ENCODE assay signal across 1 cellular context in the genomic region with DNA sequence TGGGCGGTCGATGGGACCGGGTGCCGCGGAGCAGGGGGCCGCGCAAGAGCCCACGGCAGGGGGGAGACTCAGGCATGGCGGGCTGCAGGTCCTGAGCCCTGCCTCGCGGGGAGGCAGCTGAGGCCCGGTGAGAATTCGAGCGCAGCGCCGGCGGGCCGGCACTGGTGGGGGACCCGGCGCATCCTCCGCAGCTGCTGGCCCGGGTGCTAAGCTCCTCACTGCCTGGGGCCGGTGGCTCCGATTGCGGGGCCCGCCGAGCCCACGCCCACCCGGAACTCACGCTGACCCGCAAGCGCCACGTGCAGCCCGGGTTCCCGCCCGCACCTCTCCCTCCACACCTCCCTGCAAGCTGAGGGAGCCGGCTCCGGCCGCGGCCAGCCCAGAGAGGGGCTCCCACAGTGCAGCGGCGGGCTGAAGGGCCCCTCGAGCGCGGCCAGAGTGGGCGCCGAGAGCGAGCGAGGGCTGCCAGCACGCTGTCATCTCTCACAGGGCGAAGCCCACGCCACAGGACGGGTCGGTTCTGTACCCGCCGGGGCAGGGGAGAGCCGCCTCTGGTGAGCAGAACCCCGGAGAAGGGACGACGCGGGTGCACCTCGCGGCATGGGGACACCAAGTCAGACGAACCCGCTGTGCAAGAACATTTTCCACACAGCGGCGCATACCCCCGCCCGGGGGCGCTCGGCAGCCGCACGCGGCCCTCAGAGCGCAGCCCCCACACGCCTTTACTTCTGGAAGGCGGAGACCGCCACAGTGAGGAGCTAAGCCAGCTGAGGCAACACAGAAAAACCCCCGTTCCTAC.
A peak's percentile ranks its signal among the peaks of the same experiment; 100 is the strongest.
TF ChIP-seq lines count a peak whose summit lies in the region.

No MANE protein-coding gene starts in this region.

TF ChIP-seq in HepG2, 621 proteins besides CTCF, POLR2A, EP300 and RAD21:
- TF ChIP-seq MLLT10 (CRISPR knock-in tag; IDR thresholded peaks at IDR 0.05) = no peak
- TF ChIP-seq, protein P1, sequence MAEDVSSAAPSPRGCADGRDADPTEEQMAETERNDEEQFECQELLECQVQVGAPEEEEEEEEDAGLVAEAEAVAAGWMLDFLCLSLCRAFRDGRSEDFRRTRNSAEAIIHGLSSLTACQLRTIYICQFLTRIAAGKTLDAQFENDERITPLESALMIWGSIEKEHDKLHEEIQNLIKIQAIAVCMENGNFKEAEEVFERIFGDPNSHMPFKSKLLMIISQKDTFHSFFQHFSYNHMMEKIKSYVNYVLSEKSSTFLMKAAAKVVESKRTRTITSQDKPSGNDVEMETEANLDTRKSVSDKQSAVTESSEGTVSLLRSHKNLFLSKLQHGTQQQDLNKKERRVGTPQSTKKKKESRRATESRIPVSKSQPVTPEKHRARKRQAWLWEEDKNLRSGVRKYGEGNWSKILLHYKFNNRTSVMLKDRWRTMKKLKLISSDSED (CRISPR knock-in tag; IDR thresholded peaks at IDR 0.05) = 0 out of 2 replicates have a peak, but pooled peaks have one; percentile 11
- no peak for TF ChIP-seq ZNF343 (CRISPR knock-in tag; IDR thresholded peaks at IDR 0.05)
- TF ChIP-seq ZNF850 (CRISPR knock-in tag; conservative IDR thresholded peaks at IDR 0.05) = peak; percentile 99
- no peak for TF ChIP-seq FOSL1 (CRISPR knock-in tag; IDR thresholded peaks at IDR 0.05; ENCODE audit: borderline replicate concordance)
- no peak for TF ChIP-seq PAWR (CRISPR knock-in tag; IDR thresholded peaks at IDR 0.05; ENCODE audit: borderline replicate concordance)
- 0 out of 2 replicates have a peak, but pooled peaks have one; percentile 34 for TF ChIP-seq HOXA7 (CRISPR knock-in tag; IDR thresholded peaks at IDR 0.05)
- TF ChIP-seq, protein P2, sequence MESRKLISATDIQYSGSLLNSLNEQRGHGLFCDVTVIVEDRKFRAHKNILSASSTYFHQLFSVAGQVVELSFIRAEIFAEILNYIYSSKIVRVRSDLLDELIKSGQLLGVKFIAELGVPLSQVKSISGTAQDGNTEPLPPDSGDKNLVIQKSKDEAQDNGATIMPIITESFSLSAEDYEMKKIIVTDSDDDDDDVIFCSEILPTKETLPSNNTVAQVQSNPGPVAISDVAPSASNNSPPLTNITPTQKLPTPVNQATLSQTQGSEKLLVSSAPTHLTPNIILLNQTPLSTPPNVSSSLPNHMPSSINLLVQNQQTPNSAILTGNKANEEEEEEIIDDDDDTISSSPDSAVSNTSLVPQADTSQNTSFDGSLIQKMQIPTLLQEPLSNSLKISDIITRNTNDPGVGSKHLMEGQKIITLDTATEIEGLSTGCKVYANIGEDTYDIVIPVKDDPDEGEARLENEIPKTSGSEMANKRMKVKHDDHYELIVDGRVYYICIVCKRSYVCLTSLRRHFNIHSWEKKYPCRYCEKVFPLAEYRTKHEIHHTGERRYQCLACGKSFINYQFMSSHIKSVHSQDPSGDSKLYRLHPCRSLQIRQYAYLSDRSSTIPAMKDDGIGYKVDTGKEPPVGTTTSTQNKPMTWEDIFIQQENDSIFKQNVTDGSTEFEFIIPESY (CRISPR knock-in tag; IDR thresholded peaks at IDR 0.05) = peak; percentile 56; the same call in 1 of the 2 replicates
- TF ChIP-seq AKAP8 (CRISPR knock-in tag; IDR thresholded peaks at IDR 0.05) = peak; percentile 69
- no peak for TF ChIP-seq SAP130 (CRISPR knock-in tag; IDR thresholded peaks at IDR 0.05; ENCODE audit: low read depth)
- TF ChIP-seq AGO2 (optimal IDR thresholded peaks at IDR 0.05; ENCODE audit: low read depth, low read length) = peak; percentile 35
- TF ChIP-seq NONO (IDR thresholded peaks at IDR 0.05) = no peak
- TF ChIP-seq NONO (CRISPR knock-in tag; conservative IDR thresholded peaks at IDR 0.05) = 0 out of 2 replicates have a peak, but pooled peaks have one; percentile 30
- TF ChIP-seq ZC3H13 (CRISPR knock-in tag; IDR thresholded peaks at IDR 0.05) = peak; percentile 50; the same call in 1 of the 2 replicates
- peak; percentile 24; the same call in 1 of the 2 replicates for TF ChIP-seq ZNF768 (CRISPR knock-in tag; IDR thresholded peaks at IDR 0.05)
- 0 out of 2 replicates have a peak, but pooled peaks have one; percentile 35 for TF ChIP-seq ZNF709 (CRISPR knock-in tag; IDR thresholded peaks at IDR 0.05)
- TF ChIP-seq RBM39 (IDR thresholded peaks at IDR 0.05; ENCODE audit: low read depth, low read length, poor library complexity, severe bottlenecking) = no peak
- TF ChIP-seq AGO1 (IDR thresholded peaks at IDR 0.05; ENCODE audit: low read depth, low read length, poor library complexity, severe bottlenecking) = peak; percentile 55
- TF ChIP-seq HIVEP1 (CRISPR knock-in tag; IDR thresholded peaks at IDR 0.05) = no peak
- TF ChIP-seq PRPF4 (IDR thresholded peaks at IDR 0.05; ENCODE audit: low read depth, low read length, poor library complexity, severe bottlenecking) = peak; percentile 13
